ENCODE assay signal across 9 cellular contexts in the genomic region with DNA sequence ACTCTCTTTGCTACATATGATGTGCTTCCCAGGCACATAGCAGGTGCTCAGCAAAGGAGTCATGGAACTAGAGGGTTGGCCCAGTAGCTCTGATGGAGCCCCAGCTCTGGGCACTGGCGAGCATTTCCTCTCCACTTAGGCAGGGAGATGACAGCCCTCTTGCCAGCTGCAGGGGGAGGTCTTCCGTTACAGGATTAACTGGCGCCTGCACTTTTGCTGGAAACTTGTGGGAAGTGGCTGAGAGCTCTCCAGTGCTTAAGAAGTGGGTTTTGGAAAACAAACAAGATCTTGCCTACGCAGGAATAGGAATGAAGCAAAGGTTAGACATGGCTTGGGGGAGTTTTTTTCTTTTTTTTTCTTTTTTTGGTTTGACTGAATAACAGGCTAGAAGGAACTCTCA.
DNase-seq lines count a peak whose midpoint lies in the region; ATAC-seq and TF ChIP-seq lines count a peak whose summit lies in the region.
"Had no signal": no experiment of that assay in that cellular context is flagged by ENCODE, and none has a peak within 500 bp of the region (broad histone marks: within the 10 kb centered on the region; RNA-seq: fewer than 3 reads in every experiment).

No MANE protein-coding gene starts in this region.

- H3K36me3 ChIP-seq in BJ (ENCODE audit: control insufficient read depth, insufficient read depth, low read length) (no peaks in the 10 kb centered on the region), ascending aorta (peaks cover 12 to 39% of the 10 kb centered on the region in 2 donors)

- no peaks in the 10 kb centered on the region for H3K27me3 Mint-ChIP-seq in activated naive CD8-positive, alpha-beta T cell treated with anti-CD3 and anti-CD28 coated beads, Interleukin-2, amount 50 U/mL, for 24 hours

- CTCF ChIA-PET in BJ (lab: Yijun Ruan, JAX) = interaction anchor here (1.0 to 1.2 kb wide), 2 partner anchors 14 to 51 kb away, joined by 3 read pairs; no protein-coding TSS in a partner anchor

- H3K9me3 Mint-ChIP-seq in activated naive CD8-positive, alpha-beta T cell treated with anti-CD3 and anti-CD28 coated beads, Interleukin-2, amount 50 U/mL, for 24 hours = no peaks in the 10 kb centered on the region

- H3K9me3 ChIP-seq in ascending aorta = no peaks in the 10 kb centered on the region

- no peak for ATAC-seq in activated naive CD8-positive, alpha-beta T cell treated with anti-CD3 and anti-CD28 coated beads, Interleukin-2, amount 50 U/mL, for 24 hours
- no peak for ATAC-seq in HG02938 (IDR thresholded peaks at IDR 0.05; ENCODE audit: unreplicated experiment)
- ATAC-seq in HG02610 (IDR thresholded peaks at IDR 0.05; ENCODE audit: unreplicated experiment) = no peak

- peak overlapping the region; percentile 85 to 98 for H3K27ac ChIP-seq in ascending aorta
- H3K27ac ChIP-seq: C4-2B had no signal

- no peak overlapping the region for H3K4me3 Mint-ChIP-seq in activated naive CD8-positive, alpha-beta T cell treated with anti-CD3 and anti-CD28 coated beads, Interleukin-2, amount 50 U/mL, for 24 hours

- peaks cover 43 to 83% of the 10 kb centered on the region in 2 donors for H3K4me1 ChIP-seq in ascending aorta

- 0 out of 2 replicates have a peak, but pooled peaks have one; percentile 9 for TF ChIP-seq CTCF in BJ (IDR thresholded peaks at IDR 0.05; ENCODE audit: insufficient read depth, low read depth, low read length)
- TF ChIP-seq CTCF in ascending aorta (IDR thresholded peaks at IDR 0.05) = no peak

- H3K36me3 Mint-ChIP-seq in activated naive CD8-positive, alpha-beta T cell treated with anti-CD3 and anti-CD28 coated beads, Interleukin-2, amount 50 U/mL, for 24 hours (ENCODE audit: low read depth) = peaks cover 6% of the 10 kb centered on the region

- POLR2A ChIA-PET in BJ (lab: Charles Lee) = interaction anchor here (0.6 kb wide), 1 partner anchor 99 kb away, joined by 3 read pairs; no protein-coding TSS in a partner anchor

- intact Hi-C loops in ascending aorta (cut with DNase I) = no loop called here

- peaks cover 39% of the 10 kb centered on the region for H3K4me1 Mint-ChIP-seq in activated naive CD8-positive, alpha-beta T cell treated with anti-CD3 and anti-CD28 coated beads, Interleukin-2, amount 50 U/mL, for 24 hours

- H3K27me3 ChIP-seq in BJ (ENCODE audit: control insufficient read depth, insufficient read depth, low read length) (no peaks in the 10 kb centered on the region), ascending aorta (no peaks in the 10 kb centered on the region)

- DNase-seq in BJ (ENCODE audit: low read depth) = no peak
- peak; percentile 43 for DNase-seq in NCI-H1105 (lab: John Stamatoyannopoulos, UW)
- peak in 1 of 2 donors; percentile 83 for DNase-seq in ascending aorta (ENCODE audit: low spot score in 2 of 2)
- DNase-seq in lung microvascular endothelial cell (ENCODE audit: low read depth in 2 of 2) = peak; percentile 73 to 82
- no peak for DNase-seq in activated naive CD8-positive, alpha-beta T cell treated with anti-CD3 and anti-CD28 coated beads, Interleukin-2, amount 50 U/mL, for 24 hours
- DNase-seq in activated CD4-positive, alpha-beta T cell treated with anti-CD3 and anti-CD28 coated beads for 1 hour = no peak

- H3K27ac Mint-ChIP-seq in activated naive CD8-positive, alpha-beta T cell treated with anti-CD3 and anti-CD28 coated beads, Interleukin-2, amount 50 U/mL, for 24 hours = no peak overlapping the region

- H3K4me3 ChIP-seq in BJ (ENCODE audit: low read depth, low read length) = no peak overlapping the region
- no peak overlapping the region for H3K4me3 ChIP-seq in ascending aorta

Comparison
In these comparisons a context has a peak if more than half of its experiments do, and no peak if none do; other contexts are left out.
1. DNase-seq: peak in NCI-H1105 (single experiment) and lung microvascular endothelial cell (2 of 2); none in BJ (single experiment), activated naive CD8-positive, alpha-beta T cell treated with anti-CD3 and anti-CD28 coated beads, Interleukin-2, amount 50 U/mL, for 24 hours (single experiment) and activated CD4-positive, alpha-beta T cell treated with anti-CD3 and anti-CD28 coated beads for 1 hour (single experiment).